Comparison of ENCODE assay signal across 21 cellular contexts in the genomic region with DNA sequence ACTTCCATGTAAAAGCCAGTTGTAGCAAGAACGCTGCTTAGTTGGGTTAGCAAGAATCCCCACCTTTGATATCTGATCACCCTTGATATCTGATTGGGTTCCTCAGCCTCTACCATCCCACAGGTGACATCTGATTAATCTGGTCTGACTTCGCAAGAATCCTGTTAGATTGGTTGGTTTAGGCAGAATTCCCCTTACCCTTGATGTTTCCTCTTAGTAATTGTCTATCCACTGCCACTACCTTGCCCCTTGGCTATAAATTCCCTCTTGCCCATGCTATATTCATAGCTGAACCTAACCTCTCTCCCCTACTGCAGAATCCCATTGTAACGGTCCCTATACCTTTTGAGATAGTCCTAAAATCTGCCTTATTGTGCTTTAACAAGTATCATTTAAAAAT. TPM values are rescaled to one million over a fixed set of nuclear protein-coding genes. Genes with fewer than 3 reads are reported as not detected.
DNase-seq lines count a peak whose midpoint lies in the region; ATAC-seq, FAIRE-seq and TF ChIP-seq lines count a peak whose summit lies in the region.
"Had no signal": no experiment of that assay in that cellular context is flagged by ENCODE, and none has a peak within 500 bp of the region (broad histone marks: within the 10 kb centered on the region; RNA-seq: fewer than 3 reads in every experiment).

No MANE protein-coding gene starts in this region.

- H3K4me2 ChIP-seq in BLaER1 (peak overlapping the region; percentile 27; the same call in 1 of the 2 replicates), Loucy (ENCODE audit: low read depth, low read length, poor library complexity, severe bottlenecking) (peak overlapping the region; percentile 83), mammary epithelial cell (ENCODE audit: insufficient read depth, low read depth, low read length) (no peak overlapping the region), keratinocyte (ENCODE audit: control insufficient read depth, extremely low read depth, insufficient read depth, low read depth, low read length) (peak overlapping the region; percentile 58), trophoblast cell (ENCODE audit: low read length) (no peak overlapping the region)

- peak; percentile 34 for FAIRE-seq in keratinocyte (lab: Jason Lieb, UNC)
- FAIRE-seq: G401.6, GM12892, GM19239 had no signal

- H3K9me3 ChIP-seq in BLaER1 (peaks cover 15% of the 10 kb centered on the region), Loucy (ENCODE audit: insufficient read depth, low read depth, low read length) (no peaks in the 10 kb centered on the region), mammary epithelial cell (replicated peaks; ENCODE audit: insufficient read depth, low read length) (no peaks in the 10 kb centered on the region), keratinocyte (ENCODE audit: control insufficient read depth, low read depth, low read length) (no peaks in the 10 kb centered on the region), trophoblast cell (ENCODE audit: insufficient read depth, low read depth, low read length) (no peaks in the 10 kb centered on the region)

- H2AFZ ChIP-seq in Loucy (ENCODE audit: low read length) (no peak overlapping the region), mammary epithelial cell (ENCODE audit: low read depth, low read length) (no peak overlapping the region), keratinocyte (ENCODE audit: control insufficient read depth, low read length) (no peak overlapping the region), trophoblast cell (ENCODE audit: insufficient read depth, low read length, poor library complexity) (no peak overlapping the region)

- intact Hi-C loops in mammary epithelial cell (cut with micrococcal nuclease), result loop anchor here (1.0 kb wide), 1 partner anchor 112 kb away; no protein-coding TSS in a partner anchor

- no peak for ATAC-seq in HG03045 (IDR thresholded peaks at IDR 0.05; ENCODE audit: unreplicated experiment)
- ATAC-seq in HG02973 (IDR thresholded peaks at IDR 0.05; ENCODE audit: unreplicated experiment), result no peak

- no peak overlapping the region for H3K18ac ChIP-seq in trophoblast cell (ENCODE audit: low read length)

- H4K8ac ChIP-seq in trophoblast cell (ENCODE audit: low read depth, low read length), result no peak overlapping the region

- no peaks in the 10 kb centered on the region for H3K9me1 ChIP-seq in keratinocyte (ENCODE audit: control insufficient read depth, extremely low read depth, insufficient read depth, low read length)

- peaks cover 58% of the 10 kb centered on the region for H3K4me1 ChIP-seq in BLaER1
- peaks cover 51% of the 10 kb centered on the region for H3K4me1 ChIP-seq in Loucy (ENCODE audit: insufficient read depth, low read length, poor library complexity, severe bottlenecking)
- peaks cover 23% of the 10 kb centered on the region for H3K4me1 ChIP-seq in mammary epithelial cell (ENCODE audit: insufficient read depth, low read length)
- peaks cover 41% of the 10 kb centered on the region for H3K4me1 ChIP-seq in keratinocyte (ENCODE audit: control insufficient read depth, extremely low read depth, insufficient read depth, low read length)
- no peaks in the 10 kb centered on the region for H3K4me1 ChIP-seq in trophoblast cell (ENCODE audit: control insufficient read depth in 1 of 2, insufficient read depth in 2 of 2, low read length in 2 of 2)

- BruUV-seq in mammary epithelial cell (replicated peaks; lab: Mats Ljungman, UMichigan), result no TSS peak

- H3K4ac ChIP-seq in trophoblast cell (ENCODE audit: low read depth, low read length), result no peak overlapping the region

- WGBS in mammary epithelial cell (ENCODE audit: low coverage, missing lambda C conversion rate), result 78% methylated on average over 3 of the region's 3 CpGs
- no CpG with 5 or more reads among the region's 3 CpGs for WGBS in trophoblast cell (ENCODE audit: extremely low coverage, insufficient coverage, insufficient read length)

- in situ Hi-C loops in mammary epithelial cell (cut with MboI; ENCODE audit: low sequenced_read_pairs in 2 of 2), result loop anchor here in 1 of 2 donors (10.0 kb wide), 1 partner anchor 303 kb away; a partner anchor contains a TSS

- TF ChIP-seq CTCF in Loucy (conservative IDR thresholded peaks at IDR 0.05; ENCODE audit: low read length), result no peak
- TF ChIP-seq CTCF in mammary epithelial cell (conservative IDR thresholded peaks at IDR 0.05 in 1 of 2, IDR thresholded peaks at IDR 0.05 in 1 of 2; ENCODE audit: extremely low read depth in 1 of 2, insufficient read depth in 1 of 2, low read depth in 1 of 2, low read length in 2 of 2), result no peak
- TF ChIP-seq CTCF in keratinocyte (optimal IDR thresholded peaks at IDR 0.05 in 1 of 3, IDR thresholded peaks at IDR 0.05 in 1 of 3, conservative IDR thresholded peaks at IDR 0.05 in 1 of 3; ENCODE audit: extremely low read depth in 1 of 3, insufficient read depth in 2 of 3, low read length in 3 of 3), result no peak

- H3K27me3 ChIP-seq in BLaER1 (no peaks in the 10 kb centered on the region), Loucy (ENCODE audit: insufficient read depth, low read length, poor library complexity, severe bottlenecking) (no peaks in the 10 kb centered on the region), mammary epithelial cell (ENCODE audit: insufficient read depth, low read length) (no peaks in the 10 kb centered on the region), keratinocyte (ENCODE audit: control insufficient read depth, extremely low read depth, insufficient read depth, low read length) (no peaks in the 10 kb centered on the region), trophoblast cell (ENCODE audit: insufficient read depth, low read length) (no peaks in the 10 kb centered on the region)

- no peak overlapping the region for H4K12ac ChIP-seq in trophoblast cell (ENCODE audit: low read depth, low read length)

- H3K36me3 ChIP-seq in BLaER1 (peaks cover 43% of the 10 kb centered on the region), Loucy (ENCODE audit: insufficient read depth, low read length) (no peaks in the 10 kb centered on the region), mammary epithelial cell (ENCODE audit: insufficient read depth, low read length) (no peaks in the 10 kb centered on the region), keratinocyte (ENCODE audit: control insufficient read depth in 2 of 2, extremely low read depth in 1 of 2, insufficient read depth in 2 of 2, low read length in 2 of 2) (peaks cover 0 to 6% of the 10 kb centered on the region in 2 experiments), trophoblast cell (ENCODE audit: control insufficient read depth in 1 of 2, insufficient read depth in 2 of 2, low read length in 2 of 2) (no peaks in the 10 kb centered on the region)

- no peak overlapping the region for H3K23ac ChIP-seq in trophoblast cell (ENCODE audit: low read length)

- H3K9ac ChIP-seq in BLaER1, result peak overlapping the region; percentile 21; the same call in 1 of the 2 replicates
- H3K9ac ChIP-seq in Loucy (ENCODE audit: low read depth, low read length, poor library complexity, severe bottlenecking), result no peak overlapping the region
- H3K9ac ChIP-seq in mammary epithelial cell (ENCODE audit: insufficient read depth, low read length), result no peak overlapping the region
- H3K9ac ChIP-seq in keratinocyte (ENCODE audit: control insufficient read depth, extremely low read depth, insufficient read depth, low read length), result no peak overlapping the region
- H3K9ac ChIP-seq in trophoblast cell (ENCODE audit: low read length), result no peak overlapping the region

- no peak overlapping the region for H4K91ac ChIP-seq in trophoblast cell (ENCODE audit: low read depth, low read length)

- H3K79me1 ChIP-seq in trophoblast cell (ENCODE audit: low read length), result peaks cover 7% of the 10 kb centered on the region

- DNase-seq in mammary epithelial cell (peak; percentile 32), keratinocyte (ENCODE audit: low read depth, low spot score) (no peak), trophoblast cell (no peak), SHP77 treated with DMSO at 0.1 percent for 48 hours (lab: John Stamatoyannopoulos, UW) (no peak)
- DNase-seq: 8988T; AML-193; C1 segment of cervical spinal cord; CD4-positive, alpha-beta memory T cell; DMS153; DMS79 treated with DMSO at 0.1 percent for 48 hours; EL; GOT3; H9 had no signal

- dilution Hi-C loops in mammary epithelial cell (cut with HindIII; ENCODE audit: low sequenced_read_pairs) (loop anchor here (25.0 kb wide), 1 partner anchor 306 kb away; a partner anchor contains a TSS), keratinocyte (cut with MboI; ENCODE audit: extremely low pct_ligation_motif_present, low sequenced_read_pairs) (no loop called here)

- no peak overlapping the region for H2BK5ac ChIP-seq in trophoblast cell (ENCODE audit: low read depth, low read length, poor library complexity)

- CTCF ChIA-PET in mammary epithelial cell (lab: Charles Lee; ENCODE audit: low non-redundant PET), result interaction anchor here (0.7 to 0.9 kb wide), 2 partner anchors 14 to 286 kb away, joined by 3 to 14 read pairs; no protein-coding TSS in a partner anchor

- H3K14ac ChIP-seq in trophoblast cell (ENCODE audit: low read length), result no peak overlapping the region

- H3F3A ChIP-seq in Loucy (ENCODE audit: low read depth), result no peaks in the 10 kb centered on the region; the same call in 1 of the 2 replicates

- no peak overlapping the region for H2AK5ac ChIP-seq in trophoblast cell (ENCODE audit: low read length)

- H3K27ac ChIP-seq in BLaER1 (peak overlapping the region; percentile 28; the same call in 1 of the 2 replicates), mammary epithelial cell (ENCODE audit: insufficient read depth, low read depth, low read length) (no peak overlapping the region), keratinocyte (ENCODE audit: control insufficient read depth, insufficient read depth, low read length) (peak overlapping the region; percentile 55), trophoblast cell (ENCODE audit: low read depth, low read length) (no peak overlapping the region)
- H3K27ac ChIP-seq: HL-60 had no signal

- H2BK120ac ChIP-seq in trophoblast cell (ENCODE audit: insufficient read depth, low read length, poor library complexity), result no peak overlapping the region

- H3K79me2 ChIP-seq in Loucy (ENCODE audit: insufficient read depth, low read length), result peaks cover 44% of the 10 kb centered on the region
- peaks cover 15% of the 10 kb centered on the region for H3K79me2 ChIP-seq in mammary epithelial cell (ENCODE audit: insufficient read depth, low read length)
- H3K79me2 ChIP-seq in keratinocyte (ENCODE audit: control insufficient read depth, insufficient read depth, low read length), result peaks cover 7% of the 10 kb centered on the region
- H3K79me2 ChIP-seq in trophoblast cell (ENCODE audit: control insufficient read depth, insufficient read depth, low read length, poor library complexity), result peaks cover 4% of the 10 kb centered on the region

- no peaks in the 10 kb centered on the region for H3K9me2 ChIP-seq in Loucy (replicated peaks; ENCODE audit: low read depth, low read length)

- H4K20me1 ChIP-seq in BLaER1, result no peaks in the 10 kb centered on the region; the same call in 1 of the 2 replicates
- H4K20me1 ChIP-seq in Loucy (ENCODE audit: insufficient read depth, low read length, poor library complexity, severe bottlenecking), result peaks cover 5% of the 10 kb centered on the region
- H4K20me1 ChIP-seq in mammary epithelial cell (ENCODE audit: insufficient read depth, low read length), result no peaks in the 10 kb centered on the region
- H4K20me1 ChIP-seq in keratinocyte (ENCODE audit: control insufficient read depth, extremely low read depth, insufficient read depth, low read length), result no peaks in the 10 kb centered on the region

- H3K4me3 ChIP-seq in BLaER1 (no peak overlapping the region), Loucy (ENCODE audit: low read length, poor library complexity, severe bottlenecking) (no peak overlapping the region), mammary epithelial cell (replicated peaks in 1 of 3; ENCODE audit: insufficient read depth in 1 of 3, low read depth in 2 of 3, low read length in 3 of 3) (no peak overlapping the region), keratinocyte (ENCODE audit: control insufficient read depth in 2 of 3, extremely low read depth in 1 of 3, insufficient read depth in 2 of 3, low read depth in 1 of 3, low read length in 3 of 3) (no peak overlapping the region), trophoblast cell (ENCODE audit: low read depth, low read length) (no peak overlapping the region)

- H2BK12ac ChIP-seq in trophoblast cell (ENCODE audit: low read length), result no peak overlapping the region

RNA-seq across cellular contexts. Expression of a gene that starts 33.1 kb away (rescaled TPM):
- total RNA-seq in mammary epithelial cell, result 10 to 100 TPM; 49.0 to 66.8 TPM
- 28.2 TPM for polyA plus RNA-seq in mammary epithelial cell
- 46.2 TPM for polyA minus RNA-seq in mammary epithelial cell
- 27.2 to 38.4 TPM (median 31.0 TPM) in 3 replicates for polyA plus RNA-seq in keratinocyte
- polyA plus RNA-seq in keratinocyte (2011; ENCODE audit: low read depth), result 28.2 TPM
- polyA plus RNA-seq in keratinocyte (2011; cell fraction: cytosol; rRNA removed), result 26.5 and 49.5 TPM in 2 replicates
- 21.1 and 23.4 TPM in 2 replicates for polyA plus RNA-seq in keratinocyte (2011; cell fraction: nucleus; rRNA removed)
- polyA plus RNA-seq in keratinocyte (2012; ENCODE audit: low replicate concordance), result 25.1 and 45.3 TPM in 2 replicates
- 4.4 to 27.8 TPM (median 11.7 TPM) in 3 replicates for polyA minus RNA-seq in keratinocyte
- 26.5 TPM for polyA minus RNA-seq in keratinocyte (2011; cell fraction: cytosol; rRNA and poly(A)+ RNA removed)
- 14.9 and 19.7 TPM in 2 replicates for polyA minus RNA-seq in keratinocyte (2011; cell fraction: nucleus; rRNA and poly(A)+ RNA removed)
- polyA plus RNA-seq in trophoblast cell (2013), result 38.2 and 41.0 TPM in 2 replicates

RNA-seq across cellular contexts. Expression of a gene that starts 33.3 kb away (rescaled TPM):
- total RNA-seq in mammary epithelial cell, result 1 to 10 TPM; 1.3 to 4.3 TPM
- 0.56 TPM for polyA plus RNA-seq in mammary epithelial cell
- polyA minus RNA-seq in mammary epithelial cell, result not detected
- 1.0 to 4.1 TPM (median 3.5 TPM) in 3 replicates for polyA plus RNA-seq in keratinocyte
- 0.90 TPM for polyA plus RNA-seq in keratinocyte (2011; ENCODE audit: low read depth)
- 0.65 and 0.85 TPM in 2 replicates for polyA plus RNA-seq in keratinocyte (2011; cell fraction: cytosol; rRNA removed)
- polyA plus RNA-seq in keratinocyte (2011; cell fraction: nucleus; rRNA removed), result 9.1 and 12.9 TPM in 2 replicates
- polyA plus RNA-seq in keratinocyte (2012; ENCODE audit: low replicate concordance), result 1.1 and 2.1 TPM in 2 replicates
- 0.53 to 2.5 TPM in 2 of 3 replicates, not detected in the other for polyA minus RNA-seq in keratinocyte
- 1.5 TPM for polyA minus RNA-seq in keratinocyte (2011; cell fraction: cytosol; rRNA and poly(A)+ RNA removed)
- 1.2 and 1.6 TPM in 2 replicates for polyA minus RNA-seq in keratinocyte (2011; cell fraction: nucleus; rRNA and poly(A)+ RNA removed)
- polyA plus RNA-seq in trophoblast cell (2013), result 2.2 and 2.4 TPM in 2 replicates

Comparison
In these comparisons a context has a peak if more than half of its experiments do, and no peak if none do; other contexts are left out.
1. H3K27ac ChIP-seq: peak in BLaER1 (single experiment) and keratinocyte (single experiment); none in mammary epithelial cell (single experiment) and trophoblast cell (single experiment).
2. H3K4me2 ChIP-seq: peak in BLaER1 (single experiment), Loucy (single experiment) and keratinocyte (single experiment); none in mammary epithelial cell (single experiment) and trophoblast cell (single experiment).